In genomic region chr19:18741124-18741493, GRCh38 we compare ENCODE assay signal across 23 cellular contexts. TPM values are rescaled to one million over a fixed set of nuclear protein-coding genes. Genes with fewer than 3 reads are reported as not detected.
DNase-seq lines count a peak whose midpoint lies in the region; ATAC-seq and TF ChIP-seq lines count a peak whose summit lies in the region.
"Had no signal": no experiment of that assay in that cellular context is flagged by ENCODE, and none has a peak within 500 bp of the region (broad histone marks: within the 10 kb centered on the region; RNA-seq: fewer than 3 reads in every experiment).

No MANE protein-coding gene starts in this region.

- H3K4me3 Mint-ChIP-seq in MCF 10A (ENCODE audit: unreplicated experiment): no peak overlapping the region
- H3K4me3 Mint-ChIP-seq: activated CD8-positive, alpha-beta T cell treated with anti-CD3 and anti-CD28 coated beads for 36 hours; stimulated activated naive CD8-positive, alpha-beta T cell treated with anti-CD3 and anti-CD28 coated beads, Interleukin-15, amount 100 ng/mL, for 72 hours; T-helper 1 cell treated with Interleukin-12 subunit alpha and Interleukin-12 subunit beta and Interleukin-4 antibody, amounts not matched to agents 30 μg/mL and 1 μg/mL, for 36 hours had no signal

- TF ChIP-seq CTCF in breast epithelium (IDR thresholded peaks at IDR 0.05) (no peak), MCF 10A (IDR thresholded peaks at IDR 0.05; ENCODE audit: unreplicated experiment) (no peak), WERI-Rb-1 (IDR thresholded peaks at IDR 0.05; ENCODE audit: low read depth, low read length) (no peak), upper lobe of right lung (IDR thresholded peaks at IDR 0.05) (no peak), foreskin fibroblast (IDR thresholded peaks at IDR 0.05; ENCODE audit: low read depth, low read length) (no peak)

- H3K36me3 Mint-ChIP-seq in MCF 10A (ENCODE audit: insufficient read depth, unreplicated experiment): peaks cover 4% of the 10 kb centered on the region

- H3K36me3 ChIP-seq in breast epithelium (no peaks in the 10 kb centered on the region), WERI-Rb-1 (peaks cover 8% of the 10 kb centered on the region), mucosa of stomach (ENCODE audit: control insufficient read depth, insufficient read depth, low read length) (no peaks in the 10 kb centered on the region), upper lobe of right lung (no peaks in the 10 kb centered on the region)
- H3K36me3 ChIP-seq: ascending aorta, SJSA1, uterus had no signal

- BruUV-seq in MCF 10A (replicated peaks; lab: Mats Ljungman, UMichigan): no TSS peak

- H3K27ac Mint-ChIP-seq in MCF 10A (ENCODE audit: low read depth, unreplicated experiment): no peak overlapping the region
- H3K27ac Mint-ChIP-seq: activated CD8-positive, alpha-beta T cell treated with anti-CD3 and anti-CD28 coated beads for 36 hours; stimulated activated naive CD8-positive, alpha-beta T cell treated with anti-CD3 and anti-CD28 coated beads, Interleukin-15, amount 100 ng/mL, for 72 hours; T-helper 1 cell treated with Interleukin-12 subunit alpha and Interleukin-12 subunit beta and Interleukin-4 antibody, amounts not matched to agents 30 μg/mL and 1 μg/mL, for 36 hours had no signal

- peak overlapping the region; percentile 33 to 58 for H3K27ac ChIP-seq in breast epithelium
- peak overlapping the region; percentile 73 for H3K27ac ChIP-seq in WERI-Rb-1
- H3K27ac ChIP-seq in upper lobe of right lung: peak overlapping the region; percentile 70
- H3K27ac ChIP-seq: ascending aorta, KMS-11, PC-9, SJSA1, uterus had no signal

- H3K4me3 ChIP-seq in breast epithelium (no peak overlapping the region), WERI-Rb-1 (ENCODE audit: low read depth, low read length) (no peak overlapping the region), mucosa of stomach (ENCODE audit: low read length) (peak overlapping the region; percentile 5), upper lobe of right lung (no peak overlapping the region), foreskin fibroblast (ENCODE audit: low read depth in 1 of 2, low read length in 2 of 2) (no peak overlapping the region)
- H3K4me3 ChIP-seq: ascending aorta, PC-9, SJSA1, uterus had no signal

- POLR2A ChIA-PET in MCF 10A (lab: Yijun Ruan, JAX): no interaction called here

- H3K4me1 Mint-ChIP-seq in MCF 10A (ENCODE audit: insufficient read depth, unreplicated experiment): no peaks in the 10 kb centered on the region

- CTCF ChIA-PET in MCF 10A (lab: Yijun Ruan, JAX): interaction anchor here (1.2 kb wide), 1 partner anchor 106 kb away, joined by 4 read pairs; no protein-coding TSS in a partner anchor

- DNase-seq in breast epithelium (ENCODE audit: low spot score in 2 of 2) (no peak), MCF 10A (ENCODE audit: unreplicated experiment) (no peak), WERI-Rb-1 (no peak), upper lobe of right lung (no peak), foreskin fibroblast (no peak)
- DNase-seq in stimulated activated CD4-positive, alpha-beta T cell treated with anti-CD3 and anti-CD28 coated beads, Interleukin-4, amount 100 ng/mL, for 4 hours: no peak
- DNase-seq in activated effector memory CD4-positive, alpha-beta T cell treated with Interleukin-2 at 50 U/mL for 16 hours: no peak
- DNase-seq: activated CD4-positive, CD25-positive, alpha-beta regulatory T cell; activated CD8-positive, alpha-beta T cell treated with anti-CD3 and anti-CD28 coated beads for 36 hours; activated naive CD4-positive, alpha-beta T cell treated with anti-CD3 and anti-CD28 coated beads, Interleukin-2, amount 50 U/mL, for 16 hours; activated T-cell treated with anti-CD3 and anti-CD28 coated beads, Interleukin-2, amount 50 U/mL, for 1 hour; EL; head of caudate nucleus; NCI-H82; stimulated activated naive CD8-positive, alpha-beta T cell treated with anti-CD3 and anti-CD28 coated beads, Interleukin-15, amount 100 ng/mL, for 72 hours had no signal

- H3K27me3 ChIP-seq in breast epithelium (no peaks in the 10 kb centered on the region), WERI-Rb-1 (ENCODE audit: insufficient read depth, low read depth, severe bottlenecking) (no peaks in the 10 kb centered on the region), mucosa of stomach (ENCODE audit: control insufficient read depth, insufficient read depth, low read length) (no peaks in the 10 kb centered on the region), upper lobe of right lung (no peaks in the 10 kb centered on the region)
- H3K27me3 ChIP-seq: ascending aorta, SJSA1, uterus had no signal

- H3K4me1 ChIP-seq in breast epithelium (peaks cover 0 to 7% of the 10 kb centered on the region in 2 donors), mucosa of stomach (ENCODE audit: control insufficient read depth, insufficient read depth, low read length) (peaks cover 74% of the 10 kb centered on the region), upper lobe of right lung (peaks cover 8% of the 10 kb centered on the region)
- H3K4me1 ChIP-seq: ascending aorta, SJSA1 had no signal

- no peaks in the 10 kb centered on the region for H3K27me3 Mint-ChIP-seq in MCF 10A (ENCODE audit: insufficient read depth, unreplicated experiment)
- H3K27me3 Mint-ChIP-seq: activated CD8-positive, alpha-beta T cell treated with anti-CD3 and anti-CD28 coated beads for 36 hours; stimulated activated naive CD8-positive, alpha-beta T cell treated with anti-CD3 and anti-CD28 coated beads, Interleukin-15, amount 100 ng/mL, for 72 hours had no signal

- H3K9me3 ChIP-seq in breast epithelium (no peaks in the 10 kb centered on the region), WERI-Rb-1 (ENCODE audit: severe bottlenecking) (no peaks in the 10 kb centered on the region), mucosa of stomach (ENCODE audit: control insufficient read depth, low read length) (no peaks in the 10 kb centered on the region), upper lobe of right lung (no peaks in the 10 kb centered on the region)
- H3K9me3 ChIP-seq: ascending aorta, SJSA1, uterus had no signal

- peak overlapping the region; percentile 45 for H3K9ac ChIP-seq in mucosa of stomach (ENCODE audit: low read length)
- H3K9ac ChIP-seq: KMS-11 had no signal

- intact Hi-C loops in breast epithelium (cut with DNase I; ENCODE audit: low total_unique reads) (no loop called here), MCF 10A (cut with micrococcal nuclease) (no loop called here), upper lobe of right lung (cut with DNase I) (no loop called here)

- ATAC-seq in upper lobe of right lung: peak; percentile 1
- ATAC-seq: activated CD8-positive, alpha-beta T cell treated with anti-CD3 and anti-CD28 coated beads for 36 hours; stimulated activated naive CD8-positive, alpha-beta T cell treated with anti-CD3 and anti-CD28 coated beads, Interleukin-15, amount 100 ng/mL, for 72 hours had no signal

- no peak for TF ChIP-seq POLR2A in breast epithelium (IDR thresholded peaks at IDR 0.05)

- no peaks in the 10 kb centered on the region for H3K9me3 Mint-ChIP-seq in MCF 10A (ENCODE audit: unreplicated experiment)
- H3K9me3 Mint-ChIP-seq: activated CD8-positive, alpha-beta T cell treated with anti-CD3 and anti-CD28 coated beads for 36 hours; stimulated activated naive CD8-positive, alpha-beta T cell treated with anti-CD3 and anti-CD28 coated beads, Interleukin-15, amount 100 ng/mL, for 72 hours; T-helper 1 cell treated with Interleukin-12 subunit alpha and Interleukin-12 subunit beta and Interleukin-4 antibody, amounts not matched to agents 30 μg/mL and 1 μg/mL, for 36 hours had no signal

RNA-seq across cellular contexts. Expression of gene COMP, which starts 50.0 kb away (rescaled TPM):
- total RNA-seq in breast epithelium (1 to 10 TPM; 1.0 to 4.9 (median 2.2) TPM), MCF 10A (2022) (not detected in 2 replicates), upper lobe of right lung (9.7 TPM)
- total RNA-seq: activated CD8-positive, alpha-beta T cell treated with anti-CD3 and anti-CD28 coated beads for 36 hours; myocyte; PC-9; SJSA1 had no signal

RNA-seq across cellular contexts. Expression of gene CRTC1, which starts 57.6 kb away (rescaled TPM):
- total RNA-seq in breast epithelium (1 to 10 TPM; 4.8 to 6.1 (median 5.9) TPM), MCF 10A (2022) (8.6 and 11.1 TPM in 2 replicates), upper lobe of right lung (13.8 TPM)
